ENCODE assay signal across 13 cellular contexts in genomic region chr22:30881361-30882180, GRCh38.
A peak's percentile ranks its signal among the peaks of the same experiment; 100 is the strongest.
DNase-seq lines count a peak whose midpoint lies in the region; ATAC-seq and TF ChIP-seq lines count a peak whose summit lies in the region.
"Had no signal": no experiment of that assay in that cellular context is flagged by ENCODE, and none has a peak within 500 bp of the region (broad histone marks: within the 10 kb centered on the region; RNA-seq: fewer than 3 reads in every experiment).

No MANE protein-coding gene starts in this region.

- H3K4me1 ChIP-seq in lower lobe of right lung = no peaks in the 10 kb centered on the region
- no peaks in the 10 kb centered on the region for H3K4me1 ChIP-seq in aorta (ENCODE audit: control insufficient read depth in 1 of 2, insufficient read depth in 2 of 2, low read length in 2 of 2)

- H3K9me3 ChIP-seq in lower lobe of right lung (no peaks in the 10 kb centered on the region), aorta (ENCODE audit: control insufficient read depth, low read length) (no peaks in the 10 kb centered on the region), MG63 (no peaks in the 10 kb centered on the region)

- TF ChIP-seq CTCF in chondrocyte (IDR thresholded peaks at IDR 0.05) (no peak), lower lobe of right lung (IDR thresholded peaks at IDR 0.05) (no peak)

- DNase-seq in NCI-H82 (lab: John Stamatoyannopoulos, UW) (peak; percentile 97), chondrocyte (ENCODE audit: low spot score) (peak; percentile 74), lower lobe of right lung (peak; percentile 34), aorta (peak; percentile 23 to 39), NCI-H1048 (lab: John Stamatoyannopoulos, UW) (no peak), HCEC 1CT (no peak), MG63 (no peak)
- DNase-seq: activated T-cell treated with anti-CD3 and anti-CD28 coated beads, Interleukin-2, amount 50 U/mL, for 1 hour; amygdala; foreskin melanocyte; naive B cell; NCI-H1694 had no signal

- H3K27ac ChIP-seq in lower lobe of right lung (no peak overlapping the region), aorta (ENCODE audit: low read depth in 1 of 2, low read length in 2 of 2) (no peak overlapping the region)
- H3K27ac ChIP-seq: KMS-11 had no signal

- no peak overlapping the region for H3K27ac Mint-ChIP-seq in chondrocyte (ENCODE audit: unreplicated experiment)

- H3K36me3 Mint-ChIP-seq in chondrocyte (ENCODE audit: low read depth) = no peaks in the 10 kb centered on the region
- H3K36me3 Mint-ChIP-seq: naive B cell had no signal

- WGBS in aorta, 2 donors = 79 to 80% methylated on average over 14 of the region's 14 CpGs

- H3K27me3 ChIP-seq in lower lobe of right lung (ENCODE audit: low read depth) (no peaks in the 10 kb centered on the region), aorta (ENCODE audit: control insufficient read depth in 1 of 2, insufficient read depth in 2 of 2, low read length in 1 of 2) (no peaks in the 10 kb centered on the region), MG63 (no peaks in the 10 kb centered on the region)

- no peaks in the 10 kb centered on the region for H3K27me3 Mint-ChIP-seq in chondrocyte (ENCODE audit: low read depth)

- no peaks in the 10 kb centered on the region for H3K9me3 Mint-ChIP-seq in chondrocyte (ENCODE audit: low read depth)
- H3K9me3 Mint-ChIP-seq: naive B cell had no signal

- H3K4me3 Mint-ChIP-seq in chondrocyte (ENCODE audit: unreplicated experiment) = no peak overlapping the region
- H3K4me3 Mint-ChIP-seq: naive B cell had no signal

- H3K4me3 ChIP-seq in lower lobe of right lung (no peak overlapping the region), aorta (ENCODE audit: low read length in 2 of 2) (no peak overlapping the region), MG63 (no peak overlapping the region)

- intact Hi-C loops in lower lobe of right lung (cut with DNase I) = no loop called here
- intact Hi-C loops in aorta (cut with DNase I) = no loop called here

- H3K36me3 ChIP-seq in lower lobe of right lung = no peaks in the 10 kb centered on the region
- H3K36me3 ChIP-seq in aorta (ENCODE audit: control insufficient read depth in 1 of 2, insufficient read depth in 2 of 2, low read length in 1 of 2) = no peaks in the 10 kb centered on the region
- H3K36me3 ChIP-seq in MG63 = no peaks in the 10 kb centered on the region

- no peak for ATAC-seq in lower lobe of right lung
- ATAC-seq in aorta (ENCODE audit: low FRiP score) = no peak

- H3K4me1 Mint-ChIP-seq in chondrocyte (ENCODE audit: low read depth) = peaks cover 16% of the 10 kb centered on the region

Comparison
In these comparisons a context has a peak if more than half of its experiments do, and no peak if none do; other contexts are left out.
1. DNase-seq: peak in NCI-H82 (single experiment), chondrocyte (single experiment), lower lobe of right lung (single experiment) and aorta (2 of 2); none in NCI-H1048 (single experiment), HCEC 1CT (single experiment) and MG63 (single experiment).